ENCODE assay signal across 16 cellular contexts in genomic region chr18:47979611-47980200, GRCh38. TPM values are rescaled to one million over a fixed set of nuclear protein-coding genes. Genes with fewer than 3 reads are reported as not detected.
DNase-seq lines count a peak whose midpoint lies in the region; ATAC-seq, FAIRE-seq and TF ChIP-seq lines count a peak whose summit lies in the region.
"Had no signal": no experiment of that assay in that cellular context is flagged by ENCODE, and none has a peak within 500 bp of the region (broad histone marks: within the 10 kb centered on the region; RNA-seq: fewer than 3 reads in every experiment).

No MANE protein-coding gene starts in this region.

- H2AK5ac ChIP-seq in IMR-90 (ENCODE audit: low read depth, low read length): no peak overlapping the region

- no peaks in the 10 kb centered on the region for H3K79me1 ChIP-seq in IMR-90 (ENCODE audit: low read depth in 1 of 2, low read length in 2 of 2)

- intact Hi-C loops in IMR-90 (cut with micrococcal nuclease) (no loop called here), PC-9 (cut with micrococcal nuclease; ENCODE audit: unreplicated experiment) (no loop called here)

- H2BK120ac ChIP-seq in IMR-90 (ENCODE audit: low read depth, low read length): no peak overlapping the region

- H2AFZ ChIP-seq in IMR-90 (replicated peaks; ENCODE audit: low read length, poor library complexity) (peak overlapping the region; percentile 1), PC-9 (0 out of 2 replicates have a peak overlapping the region, but pooled peaks have one; percentile 54)

- H3K27ac ChIP-seq in A549 (peak overlapping the region; percentile 35 to 70; a peak in 3 of 6 replicates), IMR-90 (ENCODE audit: insufficient read depth, low read length) (no peak overlapping the region), PC-9 (no peak overlapping the region)
- H3K27ac ChIP-seq: SJCRH30 had no signal

- H3K56ac ChIP-seq in IMR-90 (ENCODE audit: extremely low read depth, insufficient read depth, low read length): no peak overlapping the region

- H4K20me1 ChIP-seq in IMR-90 (ENCODE audit: insufficient read depth, low read length) (no peaks in the 10 kb centered on the region), PC-9 (ENCODE audit: insufficient read depth) (no peaks in the 10 kb centered on the region)

- no peaks in the 10 kb centered on the region for H3F3A ChIP-seq in PC-9 (ENCODE audit: insufficient read depth, low read depth)

- no peak overlapping the region for H3K23ac ChIP-seq in IMR-90 (ENCODE audit: low read depth, low read length)

- POLR2A ChIA-PET in A549 (lab: Yijun Ruan, JAX): no interaction called here
- POLR2A ChIA-PET in IMR-90 (lab: Charles Lee; ENCODE audit: unreplicated experiment): no interaction called here
- POLR2A ChIA-PET in PC-9 (lab: Charles Lee; ENCODE audit: unreplicated experiment): no interaction called here

- no peak overlapping the region for H2BK5ac ChIP-seq in IMR-90 (ENCODE audit: low read depth, low read length, poor library complexity, severe bottlenecking)

- H3K9ac ChIP-seq in IMR-90 (ENCODE audit: low read depth, low read length): no peak overlapping the region

- CTCF ChIA-PET in A549 (lab: Yijun Ruan, JAX) (no interaction called here), IMR-90 (lab: Yijun Ruan, JAX) (no interaction called here), PC-9 (lab: Charles Lee) (no interaction called here)

- H4K8ac ChIP-seq in IMR-90 (ENCODE audit: low read depth in 2 of 2, low read length in 2 of 2): no peak overlapping the region

- TF ChIP-seq CTCF in A549 (IDR thresholded peaks at IDR 0.05) (no peak), IMR-90 (conservative IDR thresholded peaks at IDR 0.05; ENCODE audit: low read depth, low read length) (no peak), PC-9 (conservative IDR thresholded peaks at IDR 0.05) (no peak)

- H2BK15ac ChIP-seq in IMR-90 (ENCODE audit: low read depth, low read length): no peak overlapping the region

- no peak for TF ChIP-seq EP300 in A549 (IDR thresholded peaks at IDR 0.05)

- H2BK20ac ChIP-seq in IMR-90 (ENCODE audit: low read depth, low read length): no peak overlapping the region

- H4K5ac ChIP-seq in IMR-90 (ENCODE audit: low read depth, low read length): no peak overlapping the region

- no peak overlapping the region for H3K14ac ChIP-seq in IMR-90 (replicated peaks; ENCODE audit: low read depth, low read length)

- ATAC-seq in A549 (no peak), IMR-90 (ENCODE audit: low read depth) (no peak), GM21447 (IDR thresholded peaks at IDR 0.05; ENCODE audit: unreplicated experiment) (no peak)

- no peaks in the 10 kb centered on the region for H3K9me1 ChIP-seq in IMR-90 (ENCODE audit: insufficient read depth, low read length)

- H3K9me2 ChIP-seq in PC-9 (ENCODE audit: insufficient read depth): no peaks in the 10 kb centered on the region

- H3K9me3 ChIP-seq in A549 (no peaks in the 10 kb centered on the region), IMR-90 (ENCODE audit: control insufficient read depth, insufficient read depth, low read length) (no peaks in the 10 kb centered on the region), PC-9 (ENCODE audit: insufficient read depth, low read depth) (no peaks in the 10 kb centered on the region), MG63 (no peaks in the 10 kb centered on the region)
- H3K9me3 ChIP-seq: SJCRH30 had no signal

- no peak for DNase-seq in A549 (ENCODE audit: low read depth in 1 of 2, low spot score in 1 of 2)
- no peak for DNase-seq in IMR-90
- DNase-seq in PC-9: peak; percentile 2 to 50
- DNase-seq in islet precursor cell: peak; percentile 87
- DNase-seq in amygdala (lab: John Stamatoyannopoulos, UW): no peak
- no peak for DNase-seq in iPS-NIHi7 (ENCODE audit: extremely low spot score)
- no peak for DNase-seq in MG63
- DNase-seq: CD4-positive, alpha-beta T cell; H9; NCI-H1105; NCI-H187; NCI-H446 treated with DMSO at 0.1 percent for 48 hours; NCI-H748 treated with DMSO at 0.1 percent for 48 hours; SJCRH30 had no signal

- H3K79me2 ChIP-seq in PC-9 (ENCODE audit: low read depth): no peaks in the 10 kb centered on the region

- FAIRE-seq in A549 (lab: Jason Lieb, UNC): no peak
- FAIRE-seq: A204.1 had no signal

- H3K27me3 ChIP-seq in IMR-90 (ENCODE audit: control insufficient read depth, insufficient read depth, low read length) (peaks cover 13% of the 10 kb centered on the region), PC-9 (ENCODE audit: insufficient read depth, low read depth) (no peaks in the 10 kb centered on the region), MG63 (no peaks in the 10 kb centered on the region)
- H3K27me3 ChIP-seq: SJCRH30 had no signal

- no TSS peak for BruUV-seq in IMR-90 (replicated peaks; lab: Mats Ljungman, UMichigan)
- no TSS peak for BruUV-seq in PC-9 (replicated peaks; lab: Mats Ljungman, UMichigan)

- no peak overlapping the region for H2AK9ac ChIP-seq in IMR-90 (replicated peaks; ENCODE audit: low read depth, low read length, poor library complexity)

- 62% methylated on average over 5 of the region's 5 CpGs for WGBS in A549 (ENCODE audit: missing lambda C conversion rate)
- WGBS in IMR-90 (ENCODE audit: extremely low coverage in 2 of 2, insufficient read length in 1 of 2), 2 experiments: 0% methylated on average over 1 of the region's 5 CpGs; no CpG with 5 or more reads in 1 of the 2 experiments

- no peak overlapping the region for H3K4ac ChIP-seq in IMR-90 (ENCODE audit: low read depth, low read length)

- no peak for TF ChIP-seq POLR2A in A549 (IDR thresholded peaks at IDR 0.05; ENCODE audit: low read length)
- no peak for TF ChIP-seq POLR2A in IMR-90 (IDR thresholded peaks at IDR 0.05; ENCODE audit: low read depth, low read length)

- H3K4me3 ChIP-seq in A549: no peak overlapping the region
- H3K4me3 ChIP-seq in IMR-90 (ENCODE audit: insufficient read depth, low read depth, low read length): no peak overlapping the region
- no peak overlapping the region for H3K4me3 ChIP-seq in PC-9
- no peak overlapping the region for H3K4me3 ChIP-seq in MG63
- H3K4me3 ChIP-seq: SJCRH30 had no signal

- H3K36me3 ChIP-seq in IMR-90 (ENCODE audit: control insufficient read depth, insufficient read depth, low read length): no peaks in the 10 kb centered on the region
- no peaks in the 10 kb centered on the region for H3K36me3 ChIP-seq in PC-9 (ENCODE audit: low read depth)
- no peaks in the 10 kb centered on the region for H3K36me3 ChIP-seq in MG63
- H3K36me3 ChIP-seq: SJCRH30 had no signal

- H3K4me1 ChIP-seq in A549 (0 out of 3 replicates have a peak, but pooled peaks cover 4% of the 10 kb centered on the region), IMR-90 (ENCODE audit: control insufficient read depth, insufficient read depth, low read length) (no peaks in the 10 kb centered on the region), PC-9 (replicated peaks; ENCODE audit: insufficient read depth) (peaks cover 6% of the 10 kb centered on the region; the same call in 1 of the 2 replicates)
- H3K4me1 ChIP-seq: SJCRH30 had no signal

- TF ChIP-seq RAD21 in A549 (conservative IDR thresholded peaks at IDR 0.05 in 1 of 2, IDR thresholded peaks at IDR 0.05 in 1 of 2) (no peak), IMR-90 (IDR thresholded peaks at IDR 0.05; ENCODE audit: low read length) (no peak)

- in situ Hi-C loops in IMR-90 (cut with MboI; ENCODE audit: low sequenced_read_pairs): no loop called here

- no peak overlapping the region for H3K18ac ChIP-seq in IMR-90 (ENCODE audit: low read depth, low read length)

- no peak overlapping the region for H4K91ac ChIP-seq in IMR-90 (ENCODE audit: insufficient read depth, low read depth, low read length)

- dilution Hi-C loops in IMR-90 (cut with HindIII; ENCODE audit: low sequenced_read_pairs, unreplicated experiment): no loop called here

- H3K4me2 ChIP-seq in A549 (no peak overlapping the region), IMR-90 (ENCODE audit: low read depth, low read length) (no peak overlapping the region), PC-9 (peak overlapping the region; percentile 27; the same call in 1 of the 2 replicates)

TF ChIP-seq in A549, 52 proteins besides CTCF, POLR2A, EP300 and RAD21:
- TF ChIP-seq HES2 (IDR thresholded peaks at IDR 0.05) (no peak), JUN (IDR thresholded peaks at IDR 0.05) (no peak), HOXA7 (CRISPR knock-in tag; IDR thresholded peaks at IDR 0.05) (no peak), PHF8 (IDR thresholded peaks at IDR 0.05; ENCODE audit: borderline replicate concordance, low read depth) (no peak), CHD2 (IDR thresholded peaks at IDR 0.05; ENCODE audit: low read length, partially characterized antibody) (no peak), SMC3 (IDR thresholded peaks at IDR 0.05) (no peak), EHF (CRISPR knock-in tag; IDR thresholded peaks at IDR 0.05) (no peak), FOSB (CRISPR knock-in tag; IDR thresholded peaks at IDR 0.05) (no peak)
TF ChIP-seq in A549: peak in this region for 0.

TF ChIP-seq in IMR-90, 13 proteins besides CTCF, POLR2A, EP300 and RAD21 (continues in another document):
- no peak for TF ChIP-seq CEBPB (IDR thresholded peaks at IDR 0.05; ENCODE audit: low read depth, low read length)
- no peak for TF ChIP-seq FOS (IDR thresholded peaks at IDR 0.05; ENCODE audit: low read depth, low read length)
- no peak for TF ChIP-seq MAFK (IDR thresholded peaks at IDR 0.05; ENCODE audit: low read depth, low read length)
- no peak for TF ChIP-seq MAZ (IDR thresholded peaks at IDR 0.05; ENCODE audit: borderline replicate concordance, low read depth, low read length)
- TF ChIP-seq BHLHE40 (IDR thresholded peaks at IDR 0.05; ENCODE audit: low read depth, low read length): no peak
- no peak for TF ChIP-seq MXI1 (IDR thresholded peaks at IDR 0.05; ENCODE audit: borderline replicate concordance, low read depth, low read length)
- TF ChIP-seq USF2 (IDR thresholded peaks at IDR 0.05; ENCODE audit: low read depth, low read length): no peak
- TF ChIP-seq NFE2L2 (IDR thresholded peaks at IDR 0.05; ENCODE audit: low read depth, low read length): no peak

RNA-seq across cellular contexts. Expression of gene SMAD2, which starts 49.2 kb away (rescaled TPM):
- polyA plus RNA-seq in A549 (2011; rRNA removed) (217 and 229 TPM in 2 replicates), A549 (2017; fragmentation: RNase III; extraction: RNeasy Plus Mini Kit Qiagen cat#74134 plus additional on column Dnase treatment) (121 to 133 TPM (median 131 TPM) in 3 replicates), IMR-90 (2012; rRNA removed) (35.8 and 41.7 TPM in 2 replicates)
- 42.4 TPM in 2 replicates for polyA plus RNA-seq in A549 (2012; cell fraction: cytosol; rRNA removed)
- polyA plus RNA-seq in A549 (2012; cell fraction: nucleus; rRNA removed): 17.1 and 25.1 TPM in 2 replicates
- polyA minus RNA-seq in A549 (2011; rRNA and poly(A)+ RNA removed): 204 and 226 TPM in 2 replicates
- total RNA-seq in IMR-90 (2012; rRNA removed) (124 and 171 TPM in 2 replicates), PC-9 (2021) (90.9 and 97.0 TPM in 2 replicates)
- polyA plus RNA-seq in IMR-90 (2012; cell fraction: cytosol; rRNA removed): 9.2 and 21.8 TPM in 2 replicates
- 2.8 and 22.9 TPM in 2 replicates for polyA plus RNA-seq in IMR-90 (2012; cell fraction: nucleus; rRNA removed; ENCODE audit: low replicate concordance)
- 76.9 and 78.9 TPM in 2 replicates for total RNA-seq in MG63 (2014; rRNA removed; shearing (Covaris generic); ENCODE audit: low replicate concordance)

Comparison
In these comparisons a context has a peak if more than half of its experiments do, and no peak if none do; other contexts are left out.
1. DNase-seq: peak in PC-9 (2 of 2) and islet precursor cell (single experiment); none in A549 (0 of 2), IMR-90 (single experiment), amygdala (0 of 56), iPS-NIHi7 (single experiment) and MG63 (single experiment).
2. H3K27ac ChIP-seq: peak in A549 (2 of 2); none in IMR-90 (single experiment) and PC-9 (single experiment).